26 cellular contexts compared by ENCODE assay signal in the genomic region with DNA sequence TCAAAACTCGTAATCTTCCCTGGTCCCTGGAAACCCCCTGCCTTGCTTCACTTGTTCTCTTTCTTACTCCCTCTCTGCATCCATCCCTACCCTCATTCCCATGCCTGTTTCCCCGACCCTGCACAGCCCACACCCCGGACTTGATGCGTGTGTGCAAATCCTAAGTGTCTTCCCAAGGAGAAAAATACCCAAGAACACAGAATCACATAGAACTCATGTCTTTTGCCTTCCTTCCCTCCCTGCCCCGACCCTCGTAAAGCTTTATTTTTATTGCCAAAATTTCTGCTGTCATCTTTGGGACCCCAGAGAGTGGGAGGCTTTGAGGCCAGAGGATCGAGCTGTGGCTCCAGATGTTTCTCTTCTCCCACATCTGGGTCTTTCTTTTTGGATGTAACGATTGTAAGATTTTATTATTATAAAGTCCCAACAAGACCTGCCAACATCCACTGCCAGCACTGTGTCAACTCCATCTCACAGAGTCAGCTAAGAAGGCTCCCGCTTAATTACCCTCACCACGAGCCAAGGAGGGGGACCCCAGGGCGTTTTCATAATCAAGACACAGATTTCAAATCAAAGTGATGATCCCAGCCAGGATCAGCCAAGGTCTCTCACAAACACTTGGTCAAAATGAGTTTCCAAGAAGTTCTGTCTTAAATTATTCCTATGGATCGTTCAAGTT.
DNase-seq lines count a peak whose midpoint lies in the region; ATAC-seq, FAIRE-seq and TF ChIP-seq lines count a peak whose summit lies in the region.
"Had no signal": no experiment of that assay in that cellular context is flagged by ENCODE, and none has a peak within 500 bp of the region (broad histone marks: within the 10 kb centered on the region; RNA-seq: fewer than 3 reads in every experiment).

No MANE protein-coding gene starts in this region.

- peak; percentile 8 for DNase-seq in H7
- DNase-seq in esophagus squamous epithelium (lab: John Stamatoyannopoulos, UW): no peak
- DNase-seq in left lung: no peak
- no peak for DNase-seq in smooth muscle cell (lab: John Stamatoyannopoulos, UW; ENCODE audit: unreplicated experiment)
- no peak for DNase-seq in small intestine
- DNase-seq: Calu3; cerebellar nuclear complex; effector memory CD8-positive, alpha-beta T cell; EL; immature natural killer cell; mammary epithelial cell; MG63; naive B cell; NCI-H1436 treated with DMSO at 0.1 percent for 48 hours; NCI-H2171; NCI-H526 treated with DMSO at 0.1 percent for 48 hours; SHP77; spleen; stimulated activated CD4-positive, alpha-beta T cell treated with anti-CD3 and anti-CD28 coated beads, Interleukin-4, amount 100 ng/mL, for 24 hours had no signal

- H4K20me1 ChIP-seq in smooth muscle cell (ENCODE audit: low read depth): no peaks in the 10 kb centered on the region
- H4K20me1 ChIP-seq: BLaER1 had no signal

- intact Hi-C loops in esophagus squamous epithelium (cut with DNase I): no loop called here
- intact Hi-C loops in left lung (cut with DNase I): no loop called here

- no peaks in the 10 kb centered on the region for H3K27me3 ChIP-seq in H7 (ENCODE audit: control insufficient read depth, insufficient read depth, low read length)
- H3K27me3 ChIP-seq in esophagus squamous epithelium: peaks cover 0 to 8% (median 0%) of the 10 kb centered on the region in 4 donors
- no peaks in the 10 kb centered on the region for H3K27me3 ChIP-seq in left lung
- no peaks in the 10 kb centered on the region for H3K27me3 ChIP-seq in smooth muscle cell (ENCODE audit: low read depth)
- H3K27me3 ChIP-seq in small intestine (ENCODE audit: control insufficient read depth in 2 of 2, insufficient read depth in 2 of 2, low read length in 2 of 2): no peaks in the 10 kb centered on the region
- H3K27me3 ChIP-seq: BLaER1 had no signal

- H3K79me2 ChIP-seq in smooth muscle cell (ENCODE audit: low read depth): no peaks in the 10 kb centered on the region

- H3K9me3 ChIP-seq in esophagus squamous epithelium: no peaks in the 10 kb centered on the region
- no peaks in the 10 kb centered on the region for H3K9me3 ChIP-seq in left lung
- H3K9me3 ChIP-seq in smooth muscle cell (replicated peaks; ENCODE audit: low read depth): no peaks in the 10 kb centered on the region
- no peaks in the 10 kb centered on the region for H3K9me3 ChIP-seq in small intestine (ENCODE audit: control insufficient read depth, low read depth)
- H3K9me3 ChIP-seq: BLaER1, MG63, spleen had no signal

- H3F3A ChIP-seq in smooth muscle cell (ENCODE audit: low read depth): peaks cover 6% of the 10 kb centered on the region

- TF ChIP-seq CTCF in esophagus squamous epithelium (IDR thresholded peaks at IDR 0.05) (no peak), left lung (IDR thresholded peaks at IDR 0.05) (no peak), smooth muscle cell (IDR thresholded peaks at IDR 0.05; ENCODE audit: borderline replicate concordance, insufficient read depth, poor library complexity, severe bottlenecking) (no peak)

- peaks cover 0 to 20% (median 0%) of the 10 kb centered on the region in 3 donors for H3K4me1 ChIP-seq in esophagus squamous epithelium
- no peaks in the 10 kb centered on the region for H3K4me1 ChIP-seq in left lung
- H3K4me1 ChIP-seq in smooth muscle cell (ENCODE audit: low read depth): peaks cover 15% of the 10 kb centered on the region
- H3K4me1 ChIP-seq in small intestine (ENCODE audit: control insufficient read depth in 2 of 2, insufficient read depth in 1 of 2, low read depth in 1 of 2, low read length in 1 of 2): no peaks in the 10 kb centered on the region
- H3K4me1 ChIP-seq: BLaER1, spleen had no signal

- peak overlapping the region; percentile 36 for H2AFZ ChIP-seq in smooth muscle cell (ENCODE audit: low read depth)

- peak overlapping the region; percentile 63 for H3K4me2 ChIP-seq in smooth muscle cell
- H3K4me2 ChIP-seq: BLaER1 had no signal

- H3K27ac ChIP-seq in esophagus squamous epithelium (peak overlapping the region in 3 of 4 donors; percentile 9 to 65 (median 11)), left lung (no peak overlapping the region), smooth muscle cell (ENCODE audit: low read depth) (peak overlapping the region; percentile 31), small intestine (ENCODE audit: low read depth in 1 of 2, low read length in 1 of 2) (peak overlapping the region in 1 of 2 donors; percentile 27)
- H3K27ac ChIP-seq: BLaER1, spleen had no signal

- 44 to 53% methylated on average over 11 to 12 of the region's 12 CpGs for WGBS in esophagus squamous epithelium, 2 donors
- 61% methylated on average over 12 of the region's 12 CpGs for WGBS in smooth muscle cell (ENCODE audit: low lambda C conversion rate)
- WGBS in small intestine, 3 donors: 56 to 60% (median 57%) methylated on average over 12 of the region's 12 CpGs

- H3K9ac ChIP-seq in smooth muscle cell (ENCODE audit: low read depth): no peak overlapping the region
- H3K9ac ChIP-seq: BLaER1 had no signal

- ATAC-seq in left lung (peak; percentile 43), GM18517 (IDR thresholded peaks at IDR 0.05; ENCODE audit: unreplicated experiment) (no peak), GM21786 (IDR thresholded peaks at IDR 0.05; ENCODE audit: unreplicated experiment) (no peak), HG03196 (IDR thresholded peaks at IDR 0.05; ENCODE audit: unreplicated experiment) (no peak)
- ATAC-seq: activated naive CD4-positive, alpha-beta T cell treated with anti-CD3 and anti-CD28 coated beads, Interleukin-2, amount 50 U/mL, for 72 hours; effector memory CD8-positive, alpha-beta T cell had no signal

- no peak overlapping the region for H3K4me3 ChIP-seq in H7 (ENCODE audit: insufficient read depth, low read depth, low read length)
- no peak overlapping the region for H3K4me3 ChIP-seq in esophagus squamous epithelium
- no peak overlapping the region for H3K4me3 ChIP-seq in left lung
- H3K4me3 ChIP-seq in smooth muscle cell: no peak overlapping the region
- no peak overlapping the region for H3K4me3 ChIP-seq in small intestine (ENCODE audit: low read depth in 1 of 2, low read length in 2 of 2)
- H3K4me3 ChIP-seq: BLaER1, MG63, spleen had no signal

- FAIRE-seq in small intestine (lab: Jason Lieb, UNC): no peak
- FAIRE-seq: astrocyte, GM18507 had no signal

- H3K36me3 ChIP-seq in H7 (replicated peaks; ENCODE audit: control insufficient read depth, insufficient read depth, low read length) (no peaks in the 10 kb centered on the region), esophagus squamous epithelium (no peaks in the 10 kb centered on the region), left lung (no peaks in the 10 kb centered on the region), smooth muscle cell (ENCODE audit: low read depth) (no peaks in the 10 kb centered on the region), small intestine (ENCODE audit: control insufficient read depth in 2 of 2, insufficient read depth in 2 of 2, low read length in 2 of 2) (no peaks in the 10 kb centered on the region)
- H3K36me3 ChIP-seq: BLaER1, MG63, spleen had no signal

- no peak for TF ChIP-seq POLR2A in esophagus squamous epithelium (IDR thresholded peaks at IDR 0.05)

Comparison
In these comparisons a context has a peak if more than half of its experiments do, and no peak if none do; other contexts are left out.
1. H3K27ac ChIP-seq: peak in esophagus squamous epithelium (3 of 4) and smooth muscle cell (single experiment); none in left lung (0 of 2).